ENCODE assay signal across 1 cellular context in genomic region chr11:16402654-16403447, GRCh38.
TF ChIP-seq lines count a peak whose summit lies in the region.

No MANE protein-coding gene starts in this region.

TF ChIP-seq in HepG2, 621 proteins besides CTCF, POLR2A, EP300 and RAD21 (continued from another document):
- TF ChIP-seq, protein P1, sequence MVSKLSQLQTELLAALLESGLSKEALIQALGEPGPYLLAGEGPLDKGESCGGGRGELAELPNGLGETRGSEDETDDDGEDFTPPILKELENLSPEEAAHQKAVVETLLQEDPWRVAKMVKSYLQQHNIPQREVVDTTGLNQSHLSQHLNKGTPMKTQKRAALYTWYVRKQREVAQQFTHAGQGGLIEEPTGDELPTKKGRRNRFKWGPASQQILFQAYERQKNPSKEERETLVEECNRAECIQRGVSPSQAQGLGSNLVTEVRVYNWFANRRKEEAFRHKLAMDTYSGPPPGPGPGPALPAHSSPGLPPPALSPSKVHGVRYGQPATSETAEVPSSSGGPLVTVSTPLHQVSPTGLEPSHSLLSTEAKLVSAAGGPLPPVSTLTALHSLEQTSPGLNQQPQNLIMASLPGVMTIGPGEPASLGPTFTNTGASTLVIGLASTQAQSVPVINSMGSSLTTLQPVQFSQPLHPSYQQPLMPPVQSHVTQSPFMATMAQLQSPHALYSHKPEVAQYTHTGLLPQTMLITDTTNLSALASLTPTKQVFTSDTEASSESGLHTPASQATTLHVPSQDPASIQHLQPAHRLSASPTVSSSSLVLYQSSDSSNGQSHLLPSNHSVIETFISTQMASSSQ (IDR thresholded peaks at IDR 0.05; ENCODE audit: low read depth) = 0 out of 2 replicates have a peak, but pooled peaks have one; percentile 13
- TF ChIP-seq, protein P1 (CRISPR knock-in tag; IDR thresholded peaks at IDR 0.05; ENCODE audit: borderline replicate concordance) = peak; percentile 59; the same call in 1 of the 2 replicates
- TF ChIP-seq GLMP (CRISPR knock-in tag; IDR thresholded peaks at IDR 0.05; ENCODE audit: borderline replicate concordance) (no peak), CBFB (CRISPR knock-in tag; IDR thresholded peaks at IDR 0.05) (0 out of 2 replicates have a peak, but pooled peaks have one; percentile 47), CREM (IDR thresholded peaks at IDR 0.05) (0 out of 2 replicates have a peak, but pooled peaks have one; percentile 10), CREM (CRISPR knock-in tag; IDR thresholded peaks at IDR 0.05) (no peak), RERE (CRISPR knock-in tag; IDR thresholded peaks at IDR 0.05; ENCODE audit: low read depth) (no peak), HNF4G (IDR thresholded peaks at IDR 0.05; ENCODE audit: borderline replicate concordance, low read depth, low read length) (0 out of 2 replicates have a peak, but pooled peaks have one; percentile 28), HNF4G (CRISPR knock-in tag; IDR thresholded peaks at IDR 0.05; ENCODE audit: borderline replicate concordance, low read depth) (no peak), NCOA2 (CRISPR knock-in tag; IDR thresholded peaks at IDR 0.05) (peak; percentile 72), ZNF362 (CRISPR knock-in tag; IDR thresholded peaks at IDR 0.05; ENCODE audit: borderline replicate concordance) (peak; percentile 73; the same call in 1 of the 2 replicates), THAP11 (CRISPR knock-in tag; IDR thresholded peaks at IDR 0.05) (peak; percentile 39)
